1 cellular context compared by ENCODE assay signal in the genomic region with DNA sequence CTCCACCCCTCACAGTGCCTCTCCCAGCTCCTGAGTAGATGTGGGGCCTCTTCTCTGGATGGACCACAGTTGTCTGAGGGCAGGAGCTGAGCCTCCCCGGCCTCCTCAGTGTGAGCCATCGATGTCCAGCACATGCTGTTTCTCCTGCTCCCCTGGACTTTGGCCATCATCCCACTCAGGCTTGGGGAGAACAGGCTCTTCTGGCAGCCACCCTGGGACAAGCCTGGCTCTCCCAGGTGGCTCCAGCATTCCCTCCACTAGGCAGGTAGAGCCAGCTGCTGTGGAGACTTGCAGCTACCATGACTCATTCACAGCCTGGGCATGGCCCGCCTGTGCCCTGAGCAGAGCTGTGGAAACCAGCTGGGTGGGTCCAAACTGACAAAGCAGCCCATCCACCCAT.
A peak's percentile ranks its signal among the peaks of the same experiment; 100 is the strongest.
TF ChIP-seq lines count a peak whose summit lies in the region.

No MANE protein-coding gene starts in this region.

TF ChIP-seq in HepG2, 621 proteins besides CTCF, POLR2A, EP300 and RAD21 (continued from another document and continues in another):
- 0 out of 2 replicates have a peak, but pooled peaks have one; percentile 36 for TF ChIP-seq ZNF605 (CRISPR knock-in tag; IDR thresholded peaks at IDR 0.05)
- TF ChIP-seq ZNF451 (CRISPR knock-in tag; IDR thresholded peaks at IDR 0.05) = 0 out of 2 replicates have a peak, but pooled peaks have one; percentile 35
- TF ChIP-seq KAT8 (CRISPR knock-in tag; IDR thresholded peaks at IDR 0.05) = no peak
- TF ChIP-seq, protein P1, sequence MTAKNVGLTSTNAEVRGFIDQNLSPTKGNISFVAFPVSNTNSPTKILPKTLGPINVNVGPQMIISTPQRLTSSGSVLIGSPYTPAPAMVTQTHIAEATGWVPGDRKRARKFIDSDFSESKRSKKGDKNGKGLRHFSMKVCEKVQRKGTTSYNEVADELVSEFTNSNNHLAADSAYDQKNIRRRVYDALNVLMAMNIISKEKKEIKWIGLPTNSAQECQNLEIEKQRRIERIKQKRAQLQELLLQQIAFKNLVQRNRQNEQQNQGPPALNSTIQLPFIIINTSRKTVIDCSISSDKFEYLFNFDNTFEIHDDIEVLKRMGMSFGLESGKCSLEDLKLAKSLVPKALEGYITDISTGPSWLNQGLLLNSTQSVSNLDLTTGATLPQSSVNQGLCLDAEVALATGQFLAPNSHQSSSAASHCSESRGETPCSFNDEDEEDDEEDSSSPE (CRISPR knock-in tag; IDR thresholded peaks at IDR 0.05) = peak; percentile 42; the same call in 1 of the 2 replicates
- TF ChIP-seq ZKSCAN8 (CRISPR knock-in tag; IDR thresholded peaks at IDR 0.05; ENCODE audit: borderline replicate concordance) = no peak
- TF ChIP-seq ZFX (CRISPR knock-in tag; IDR thresholded peaks at IDR 0.05; ENCODE audit: low read depth) = 0 out of 2 replicates have a peak, but pooled peaks have one; percentile 17
- TF ChIP-seq ISL2 (CRISPR knock-in tag; IDR thresholded peaks at IDR 0.05) = no peak
- no peak for TF ChIP-seq SIX1 (CRISPR knock-in tag; IDR thresholded peaks at IDR 0.05; ENCODE audit: borderline replicate concordance)
- TF ChIP-seq, protein P2, sequence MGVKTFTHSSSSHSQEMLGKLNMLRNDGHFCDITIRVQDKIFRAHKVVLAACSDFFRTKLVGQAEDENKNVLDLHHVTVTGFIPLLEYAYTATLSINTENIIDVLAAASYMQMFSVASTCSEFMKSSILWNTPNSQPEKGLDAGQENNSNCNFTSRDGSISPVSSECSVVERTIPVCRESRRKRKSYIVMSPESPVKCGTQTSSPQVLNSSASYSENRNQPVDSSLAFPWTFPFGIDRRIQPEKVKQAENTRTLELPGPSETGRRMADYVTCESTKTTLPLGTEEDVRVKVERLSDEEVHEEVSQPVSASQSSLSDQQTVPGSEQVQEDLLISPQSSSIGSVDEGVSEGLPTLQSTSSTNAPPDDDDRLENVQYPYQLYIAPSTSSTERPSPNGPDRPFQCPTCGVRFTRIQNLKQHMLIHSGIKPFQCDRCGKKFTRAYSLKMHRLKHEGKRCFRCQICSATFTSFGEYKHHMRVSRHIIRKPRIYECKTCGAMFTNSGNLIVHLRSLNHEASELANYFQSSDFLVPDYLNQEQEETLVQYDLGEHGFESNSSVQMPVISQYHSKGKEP (CRISPR knock-in tag; IDR thresholded peaks at IDR 0.05) = no peak
- TF ChIP-seq ZNF83 (CRISPR knock-in tag; IDR thresholded peaks at IDR 0.05; ENCODE audit: borderline replicate concordance) = no peak
- TF ChIP-seq, protein P3, sequence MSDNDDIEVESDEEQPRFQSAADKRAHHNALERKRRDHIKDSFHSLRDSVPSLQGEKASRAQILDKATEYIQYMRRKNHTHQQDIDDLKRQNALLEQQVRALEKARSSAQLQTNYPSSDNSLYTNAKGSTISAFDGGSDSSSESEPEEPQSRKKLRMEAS (IDR thresholded peaks at IDR 0.05) = peak; percentile 83
- TF ChIP-seq, protein P4, sequence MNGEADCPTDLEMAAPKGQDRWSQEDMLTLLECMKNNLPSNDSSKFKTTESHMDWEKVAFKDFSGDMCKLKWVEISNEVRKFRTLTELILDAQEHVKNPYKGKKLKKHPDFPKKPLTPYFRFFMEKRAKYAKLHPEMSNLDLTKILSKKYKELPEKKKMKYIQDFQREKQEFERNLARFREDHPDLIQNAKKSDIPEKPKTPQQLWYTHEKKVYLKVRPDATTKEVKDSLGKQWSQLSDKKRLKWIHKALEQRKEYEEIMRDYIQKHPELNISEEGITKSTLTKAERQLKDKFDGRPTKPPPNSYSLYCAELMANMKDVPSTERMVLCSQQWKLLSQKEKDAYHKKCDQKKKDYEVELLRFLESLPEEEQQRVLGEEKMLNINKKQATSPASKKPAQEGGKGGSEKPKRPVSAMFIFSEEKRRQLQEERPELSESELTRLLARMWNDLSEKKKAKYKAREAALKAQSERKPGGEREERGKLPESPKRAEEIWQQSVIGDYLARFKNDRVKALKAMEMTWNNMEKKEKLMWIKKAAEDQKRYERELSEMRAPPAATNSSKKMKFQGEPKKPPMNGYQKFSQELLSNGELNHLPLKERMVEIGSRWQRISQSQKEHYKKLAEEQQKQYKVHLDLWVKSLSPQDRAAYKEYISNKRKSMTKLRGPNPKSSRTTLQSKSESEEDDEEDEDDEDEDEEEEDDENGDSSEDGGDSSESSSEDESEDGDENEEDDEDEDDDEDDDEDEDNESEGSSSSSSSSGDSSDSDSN (CRISPR knock-in tag; IDR thresholded peaks at IDR 0.05) = 0 out of 2 replicates have a peak, but pooled peaks have one; percentile 31
- TF ChIP-seq ONECUT2 (CRISPR knock-in tag; IDR thresholded peaks at IDR 0.05) = no peak
- TF ChIP-seq ZNF644 (CRISPR knock-in tag; IDR thresholded peaks at IDR 0.05; ENCODE audit: low read depth) = 0 out of 2 replicates have a peak, but pooled peaks have one; percentile 15
- 0 out of 2 replicates have a peak, but pooled peaks have one; percentile 19 for TF ChIP-seq ZNF768 (CRISPR knock-in tag; IDR thresholded peaks at IDR 0.05)
- TF ChIP-seq, protein P5, sequence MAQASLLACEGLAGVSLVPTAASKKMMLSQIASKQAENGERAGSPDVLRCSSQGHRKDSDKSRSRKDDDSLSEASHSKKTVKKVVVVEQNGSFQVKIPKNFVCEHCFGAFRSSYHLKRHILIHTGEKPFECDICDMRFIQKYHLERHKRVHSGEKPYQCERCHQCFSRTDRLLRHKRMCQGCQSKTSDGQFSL (CRISPR knock-in tag; IDR thresholded peaks at IDR 0.05) = no peak
- TF ChIP-seq NFYB (CRISPR knock-in tag; IDR thresholded peaks at IDR 0.05) = no peak
- TF ChIP-seq ATF7-NPFF (CRISPR knock-in tag; IDR thresholded peaks at IDR 0.05; ENCODE audit: low read depth) = peak; percentile 37; the same call in 1 of the 2 replicates
- peak; percentile 52; the same call in 1 of the 2 replicates for TF ChIP-seq FOSL1 (CRISPR knock-in tag; IDR thresholded peaks at IDR 0.05; ENCODE audit: borderline replicate concordance)
- TF ChIP-seq, protein P6, sequence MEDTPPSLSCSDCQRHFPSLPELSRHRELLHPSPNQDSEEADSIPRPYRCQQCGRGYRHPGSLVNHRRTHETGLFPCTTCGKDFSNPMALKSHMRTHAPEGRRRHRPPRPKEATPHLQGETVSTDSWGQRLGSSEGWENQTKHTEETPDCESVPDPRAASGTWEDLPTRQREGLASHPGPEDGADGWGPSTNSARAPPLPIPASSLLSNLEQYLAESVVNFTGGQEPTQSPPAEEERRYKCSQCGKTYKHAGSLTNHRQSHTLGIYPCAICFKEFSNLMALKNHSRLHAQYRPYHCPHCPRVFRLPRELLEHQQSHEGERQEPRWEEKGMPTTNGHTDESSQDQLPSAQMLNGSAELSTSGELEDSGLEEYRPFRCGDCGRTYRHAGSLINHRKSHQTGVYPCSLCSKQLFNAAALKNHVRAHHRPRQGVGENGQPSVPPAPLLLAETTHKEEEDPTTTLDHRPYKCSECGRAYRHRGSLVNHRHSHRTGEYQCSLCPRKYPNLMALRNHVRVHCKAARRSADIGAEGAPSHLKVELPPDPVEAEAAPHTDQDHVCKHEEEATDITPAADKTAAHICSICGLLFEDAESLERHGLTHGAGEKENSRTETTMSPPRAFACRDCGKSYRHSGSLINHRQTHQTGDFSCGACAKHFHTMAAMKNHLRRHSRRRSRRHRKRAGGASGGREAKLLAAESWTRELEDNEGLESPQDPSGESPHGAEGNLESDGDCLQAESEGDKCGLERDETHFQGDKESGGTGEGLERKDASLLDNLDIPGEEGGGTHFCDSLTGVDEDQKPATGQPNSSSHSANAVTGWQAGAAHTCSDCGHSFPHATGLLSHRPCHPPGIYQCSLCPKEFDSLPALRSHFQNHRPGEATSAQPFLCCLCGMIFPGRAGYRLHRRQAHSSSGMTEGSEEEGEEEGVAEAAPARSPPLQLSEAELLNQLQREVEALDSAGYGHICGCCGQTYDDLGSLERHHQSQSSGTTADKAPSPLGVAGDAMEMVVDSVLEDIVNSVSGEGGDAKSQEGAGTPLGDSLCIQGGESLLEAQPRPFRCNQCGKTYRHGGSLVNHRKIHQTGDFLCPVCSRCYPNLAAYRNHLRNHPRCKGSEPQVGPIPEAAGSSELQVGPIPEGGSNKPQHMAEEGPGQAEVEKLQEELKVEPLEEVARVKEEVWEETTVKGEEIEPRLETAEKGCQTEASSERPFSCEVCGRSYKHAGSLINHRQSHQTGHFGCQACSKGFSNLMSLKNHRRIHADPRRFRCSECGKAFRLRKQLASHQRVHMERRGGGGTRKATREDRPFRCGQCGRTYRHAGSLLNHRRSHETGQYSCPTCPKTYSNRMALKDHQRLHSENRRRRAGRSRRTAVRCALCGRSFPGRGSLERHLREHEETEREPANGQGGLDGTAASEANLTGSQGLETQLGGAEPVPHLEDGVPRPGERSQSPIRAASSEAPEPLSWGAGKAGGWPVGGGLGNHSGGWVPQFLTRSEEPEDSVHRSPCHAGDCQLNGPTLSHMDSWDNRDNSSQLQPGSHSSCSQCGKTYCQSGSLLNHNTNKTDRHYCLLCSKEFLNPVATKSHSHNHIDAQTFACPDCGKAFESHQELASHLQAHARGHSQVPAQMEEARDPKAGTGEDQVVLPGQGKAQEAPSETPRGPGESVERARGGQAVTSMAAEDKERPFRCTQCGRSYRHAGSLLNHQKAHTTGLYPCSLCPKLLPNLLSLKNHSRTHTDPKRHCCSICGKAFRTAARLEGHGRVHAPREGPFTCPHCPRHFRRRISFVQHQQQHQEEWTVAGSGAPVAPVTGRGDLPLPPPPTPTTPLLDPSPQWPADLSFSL (CRISPR knock-in tag; IDR thresholded peaks at IDR 0.05) = no peak
- peak; percentile 45 for TF ChIP-seq ZNF883 (CRISPR knock-in tag; IDR thresholded peaks at IDR 0.05; ENCODE audit: not compliant biosample characterization)
- TF ChIP-seq, protein P7, sequence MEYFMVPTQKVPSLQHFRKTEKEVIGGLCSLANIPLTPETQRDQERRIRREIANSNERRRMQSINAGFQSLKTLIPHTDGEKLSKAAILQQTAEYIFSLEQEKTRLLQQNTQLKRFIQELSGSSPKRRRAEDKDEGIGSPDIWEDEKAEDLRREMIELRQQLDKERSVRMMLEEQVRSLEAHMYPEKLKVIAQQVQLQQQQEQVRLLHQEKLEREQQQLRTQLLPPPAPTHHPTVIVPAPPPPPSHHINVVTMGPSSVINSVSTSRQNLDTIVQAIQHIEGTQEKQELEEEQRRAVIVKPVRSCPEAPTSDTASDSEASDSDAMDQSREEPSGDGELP (IDR thresholded peaks at IDR 0.05; ENCODE audit: borderline replicate concordance, low read depth) = peak; percentile 19; the same call in 1 of the 2 replicates
- TF ChIP-seq HNRNPL (IDR thresholded peaks at IDR 0.05; ENCODE audit: low read depth, low read length) = peak; percentile 58; the same call in 1 of the 2 replicates
- peak; percentile 68; the same call in 1 of the 2 replicates for TF ChIP-seq SALL1 (CRISPR knock-in tag; IDR thresholded peaks at IDR 0.05)
- TF ChIP-seq, protein P8, sequence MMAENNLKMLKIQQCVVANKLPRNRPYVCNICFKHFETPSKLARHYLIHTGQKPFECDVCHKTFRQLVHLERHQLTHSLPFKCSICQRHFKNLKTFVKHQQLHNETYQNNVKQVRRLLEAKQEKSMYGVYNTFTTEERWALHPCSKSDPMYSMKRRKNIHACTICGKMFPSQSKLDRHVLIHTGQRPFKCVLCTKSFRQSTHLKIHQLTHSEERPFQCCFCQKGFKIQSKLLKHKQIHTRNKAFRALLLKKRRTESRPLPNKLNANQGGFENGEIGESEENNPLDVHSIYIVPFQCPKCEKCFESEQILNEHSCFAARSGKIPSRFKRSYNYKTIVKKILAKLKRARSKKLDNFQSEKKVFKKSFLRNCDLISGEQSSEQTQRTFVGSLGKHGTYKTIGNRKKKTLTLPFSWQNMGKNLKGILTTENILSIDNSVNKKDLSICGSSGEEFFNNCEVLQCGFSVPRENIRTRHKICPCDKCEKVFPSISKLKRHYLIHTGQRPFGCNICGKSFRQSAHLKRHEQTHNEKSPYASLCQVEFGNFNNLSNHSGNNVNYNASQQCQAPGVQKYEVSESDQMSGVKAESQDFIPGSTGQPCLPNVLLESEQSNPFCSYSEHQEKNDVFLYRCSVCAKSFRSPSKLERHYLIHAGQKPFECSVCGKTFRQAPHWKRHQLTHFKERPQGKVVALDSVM (CRISPR knock-in tag; IDR thresholded peaks at IDR 0.05) = peak; percentile 78
- TF ChIP-seq MED13 (CRISPR knock-in tag; IDR thresholded peaks at IDR 0.05) = no peak
- peak; percentile 42; the same call in 1 of the 2 replicates for TF ChIP-seq ZMYM3 (CRISPR knock-in tag; IDR thresholded peaks at IDR 0.05)
- TF ChIP-seq FOSL2 (CRISPR knock-in tag; IDR thresholded peaks at IDR 0.05) = peak; percentile 76
- TF ChIP-seq HNRNPUL1 (IDR thresholded peaks at IDR 0.05; ENCODE audit: low read depth, low read length) = no peak
- TF ChIP-seq, protein P9, sequence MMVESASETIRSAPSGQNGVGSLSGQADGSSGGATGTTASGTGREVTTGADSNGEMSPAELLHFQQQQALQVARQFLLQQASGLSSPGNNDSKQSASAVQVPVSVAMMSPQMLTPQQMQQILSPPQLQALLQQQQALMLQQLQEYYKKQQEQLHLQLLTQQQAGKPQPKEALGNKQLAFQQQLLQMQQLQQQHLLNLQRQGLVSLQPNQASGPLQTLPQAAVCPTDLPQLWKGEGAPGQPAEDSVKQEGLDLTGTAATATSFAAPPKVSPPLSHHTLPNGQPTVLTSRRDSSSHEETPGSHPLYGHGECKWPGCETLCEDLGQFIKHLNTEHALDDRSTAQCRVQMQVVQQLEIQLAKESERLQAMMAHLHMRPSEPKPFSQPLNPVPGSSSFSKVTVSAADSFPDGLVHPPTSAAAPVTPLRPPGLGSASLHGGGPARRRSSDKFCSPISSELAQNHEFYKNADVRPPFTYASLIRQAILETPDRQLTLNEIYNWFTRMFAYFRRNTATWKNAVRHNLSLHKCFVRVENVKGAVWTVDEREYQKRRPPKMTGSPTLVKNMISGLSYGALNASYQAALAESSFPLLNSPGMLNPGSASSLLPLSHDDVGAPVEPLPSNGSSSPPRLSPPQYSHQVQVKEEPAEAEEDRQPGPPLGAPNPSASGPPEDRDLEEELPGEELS (CRISPR knock-in tag; IDR thresholded peaks at IDR 0.05) = no peak
- no peak for TF ChIP-seq SIX4 (CRISPR knock-in tag; IDR thresholded peaks at IDR 0.05)
- TF ChIP-seq, protein P10, sequence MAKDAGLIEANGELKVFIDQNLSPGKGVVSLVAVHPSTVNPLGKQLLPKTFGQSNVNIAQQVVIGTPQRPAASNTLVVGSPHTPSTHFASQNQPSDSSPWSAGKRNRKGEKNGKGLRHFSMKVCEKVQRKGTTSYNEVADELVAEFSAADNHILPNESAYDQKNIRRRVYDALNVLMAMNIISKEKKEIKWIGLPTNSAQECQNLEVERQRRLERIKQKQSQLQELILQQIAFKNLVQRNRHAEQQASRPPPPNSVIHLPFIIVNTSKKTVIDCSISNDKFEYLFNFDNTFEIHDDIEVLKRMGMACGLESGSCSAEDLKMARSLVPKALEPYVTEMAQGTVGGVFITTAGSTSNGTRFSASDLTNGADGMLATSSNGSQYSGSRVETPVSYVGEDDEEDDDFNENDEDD (CRISPR knock-in tag; IDR thresholded peaks at IDR 0.05; ENCODE audit: borderline replicate concordance) = peak; percentile 77; the same call in 1 of the 2 replicates
- TF ChIP-seq, protein P11, sequence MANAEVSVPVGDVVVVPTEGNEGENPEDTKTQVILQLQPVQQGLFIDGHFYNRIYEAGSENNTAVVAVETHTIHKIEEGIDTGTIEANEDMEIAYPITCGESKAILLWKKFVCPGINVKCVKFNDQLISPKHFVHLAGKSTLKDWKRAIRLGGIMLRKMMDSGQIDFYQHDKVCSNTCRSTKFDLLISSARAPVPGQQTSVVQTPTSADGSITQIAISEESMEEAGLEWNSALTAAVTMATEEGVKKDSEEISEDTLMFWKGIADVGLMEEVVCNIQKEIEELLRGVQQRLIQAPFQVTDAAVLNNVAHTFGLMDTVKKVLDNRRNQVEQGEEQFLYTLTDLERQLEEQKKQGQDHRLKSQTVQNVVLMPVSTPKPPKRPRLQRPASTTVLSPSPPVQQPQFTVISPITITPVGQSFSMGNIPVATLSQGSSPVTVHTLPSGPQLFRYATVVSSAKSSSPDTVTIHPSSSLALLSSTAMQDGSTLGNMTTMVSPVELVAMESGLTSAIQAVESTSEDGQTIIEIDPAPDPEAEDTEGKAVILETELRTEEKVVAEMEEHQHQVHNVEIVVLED (CRISPR knock-in tag; IDR thresholded peaks at IDR 0.05; ENCODE audit: borderline replicate concordance) = no peak
- peak; percentile 71 for TF ChIP-seq TEAD3 (CRISPR knock-in tag; optimal IDR thresholded peaks at IDR 0.05; ENCODE audit: borderline replicate concordance)
- TF ChIP-seq HOXD1 (CRISPR knock-in tag; IDR thresholded peaks at IDR 0.05) = no peak
